Comparison of ENCODE assay signal across 15 cellular contexts in genomic region chr15:65621638-65622037, GRCh38. TPM values are rescaled to one million over a fixed set of nuclear protein-coding genes. Genes with fewer than 3 reads are reported as not detected.
DNase-seq lines count a peak whose midpoint lies in the region; ATAC-seq and TF ChIP-seq lines count a peak whose summit lies in the region.
"Had no signal": no experiment of that assay in that cellular context is flagged by ENCODE, and none has a peak within 500 bp of the region (broad histone marks: within the 10 kb centered on the region; RNA-seq: fewer than 3 reads in every experiment).

Gene SLC24A1, plus strand, starts transcription at chr15:65621938. Its CDS starts 2,143 bp downstream, at chr15:65624081.

- H3K9me3 Mint-ChIP-seq in neural progenitor cell: no peaks in the 10 kb centered on the region
- no peaks in the 10 kb centered on the region for H3K9me3 Mint-ChIP-seq in activated CD8-positive, alpha-beta T cell treated with anti-CD3 and anti-CD28 coated beads for 36 hours

- TF ChIP-seq CTCF in neural progenitor cell (IDR thresholded peaks at IDR 0.05) (no peak), upper lobe of left lung (IDR thresholded peaks at IDR 0.05) (no peak)
- TF ChIP-seq CTCF in activated CD8-positive, alpha-beta T cell treated with anti-CD3 and anti-CD28 coated beads for 36 hours (IDR thresholded peaks at IDR 0.05): no peak

- peak; percentile 80 for DNase-seq in NCI-H82 (lab: John Stamatoyannopoulos, UW)
- DNase-seq in NCI-H82 treated with DMSO at 0.1 percent for 48 hours (lab: John Stamatoyannopoulos, UW; ENCODE audit: unreplicated experiment): no peak
- DNase-seq in dermis microvascular lymphatic vessel endothelial cell (ENCODE audit: low read depth in 2 of 2): no peak
- no peak for DNase-seq in neural progenitor cell (ENCODE audit: low spot score)
- DNase-seq in upper lobe of left lung: no peak
- no peak for DNase-seq in activated CD8-positive, alpha-beta T cell treated with anti-CD3 and anti-CD28 coated beads for 36 hours
- DNase-seq in HCEC 1CT: no peak
- DNase-seq in NCI-H128 (lab: John Stamatoyannopoulos, UW; ENCODE audit: unreplicated experiment): no peak
- DNase-seq: H7, NCI-H226, NCI-H526 treated with DMSO at 0.1 percent for 48 hours, PC-3, Right ventricle myocardium superior had no signal

- no peaks in the 10 kb centered on the region for H3K79me2 ChIP-seq in neural progenitor cell (ENCODE audit: low read depth)

- CTCF ChIA-PET in activated CD8-positive, alpha-beta T cell treated with anti-CD3 and anti-CD28 coated beads for 36 hours (lab: Charles Lee): interaction anchor here (0.9 to 3.5 kb wide), 3 partner anchors 17 to 237 kb away, joined by 3 to 17 read pairs (median 3); no protein-coding TSS in a partner anchor

- ATAC-seq in upper lobe of left lung (ENCODE audit: low FRiP score in 2 of 2): no peak
- ATAC-seq in activated CD8-positive, alpha-beta T cell treated with anti-CD3 and anti-CD28 coated beads for 36 hours: no peak
- ATAC-seq: PC-3 had no signal

- H3K4me3 Mint-ChIP-seq in neural progenitor cell: no peak within 1 kb of the TSS
- no peak within 1 kb of the TSS for H3K4me3 Mint-ChIP-seq in activated CD8-positive, alpha-beta T cell treated with anti-CD3 and anti-CD28 coated beads for 36 hours

- no peaks in the 10 kb centered on the region for H3K4me1 Mint-ChIP-seq in neural progenitor cell
- no peaks in the 10 kb centered on the region for H3K4me1 Mint-ChIP-seq in activated CD8-positive, alpha-beta T cell treated with anti-CD3 and anti-CD28 coated beads for 36 hours (ENCODE audit: low read depth)

- H3F3A ChIP-seq in neural progenitor cell (ENCODE audit: low read depth): no peaks in the 10 kb centered on the region

- H3K36me3 Mint-ChIP-seq in neural progenitor cell: peaks cover 5% of the 10 kb centered on the region
- H3K36me3 Mint-ChIP-seq in activated CD8-positive, alpha-beta T cell treated with anti-CD3 and anti-CD28 coated beads for 36 hours (ENCODE audit: low read depth): no peaks in the 10 kb centered on the region

- H3K36me3 ChIP-seq in neural progenitor cell (no peaks in the 10 kb centered on the region), upper lobe of left lung (peaks cover 0 to 27% (median 19%) of the 10 kb centered on the region in 4 donors)

- POLR2A ChIA-PET in activated CD8-positive, alpha-beta T cell treated with anti-CD3 and anti-CD28 coated beads for 36 hours (lab: Charles Lee): interaction anchor here (0.8 to 1.8 kb wide), 2 partner anchors 11 to 15 kb away, joined by 3 to 6 read pairs; partner anchors contain the start of gene INTS14

- H4K20me1 ChIP-seq in neural progenitor cell (ENCODE audit: low read depth): no peaks in the 10 kb centered on the region
- H4K20me1 ChIP-seq: BLaER1 treated with 17β-estradiol and CSF1 and Interleukin-3, amounts not matched to agents 10 nM and 100 nM had no signal

- intact Hi-C loops in activated CD8-positive, alpha-beta T cell treated with anti-CD3 and anti-CD28 coated beads for 36 hours (cut with micrococcal nuclease): no loop called here

- no peak within 1 kb of the TSS for H3K27ac Mint-ChIP-seq in neural progenitor cell
- no peak within 1 kb of the TSS for H3K27ac Mint-ChIP-seq in activated CD8-positive, alpha-beta T cell treated with anti-CD3 and anti-CD28 coated beads for 36 hours

- TF ChIP-seq POLR2A in upper lobe of left lung (IDR thresholded peaks at IDR 0.05): no peak

- H3K27me3 ChIP-seq in neural progenitor cell (no peaks in the 10 kb centered on the region), upper lobe of left lung (no peaks in the 10 kb centered on the region)
- H3K27me3 ChIP-seq: BLaER1 treated with 17β-estradiol and CSF1 and Interleukin-3, amounts not matched to agents 10 nM and 100 nM had no signal

- WGBS in upper lobe of left lung, 2 donors: 91 to 92% methylated on average over 6 of the region's 6 CpGs

- no peak within 1 kb of the TSS for H2AFZ ChIP-seq in neural progenitor cell (replicated peaks)

- H3K27me3 Mint-ChIP-seq in neural progenitor cell (ENCODE audit: insufficient read depth, low read depth): no peaks in the 10 kb centered on the region
- no peaks in the 10 kb centered on the region for H3K27me3 Mint-ChIP-seq in activated CD8-positive, alpha-beta T cell treated with anti-CD3 and anti-CD28 coated beads for 36 hours

- H3K9me3 ChIP-seq in neural progenitor cell (ENCODE audit: low read depth) (no peaks in the 10 kb centered on the region), upper lobe of left lung (no peaks in the 10 kb centered on the region)
- H3K9me3 ChIP-seq: BLaER1 treated with 17β-estradiol and CSF1 and Interleukin-3, amounts not matched to agents 10 nM and 100 nM had no signal

- no peaks in the 10 kb centered on the region for H3K4me1 ChIP-seq in neural progenitor cell
- H3K4me1 ChIP-seq in upper lobe of left lung: no peaks in the 10 kb centered on the region

- TF ChIP-seq EP300 in upper lobe of left lung (IDR thresholded peaks at IDR 0.05): no peak

- H3K4me3 ChIP-seq in neural progenitor cell (no peak within 1 kb of the TSS), upper lobe of left lung (no peak within 1 kb of the TSS)
- H3K4me3 ChIP-seq: BLaER1 treated with 17β-estradiol and CSF1 and Interleukin-3, amounts not matched to agents 10 nM and 100 nM had no signal

- H3K27ac ChIP-seq in neural progenitor cell: no peak within 1 kb of the TSS
- H3K27ac ChIP-seq in upper lobe of left lung: no peak within 1 kb of the TSS
- H3K27ac ChIP-seq: 22Rv1; BLaER1 treated with 17β-estradiol and CSF1 and Interleukin-3, amounts not matched to agents 10 nM and 100 nM had no signal

- no peak within 1 kb of the TSS for H3K4me2 ChIP-seq in neural progenitor cell
- H3K4me2 ChIP-seq: BLaER1 treated with 17β-estradiol and CSF1 and Interleukin-3, amounts not matched to agents 10 nM and 100 nM had no signal

- no peak within 1 kb of the TSS for H3K9ac ChIP-seq in neural progenitor cell
- H3K9ac ChIP-seq: BLaER1 treated with 17β-estradiol and CSF1 and Interleukin-3, amounts not matched to agents 10 nM and 100 nM had no signal

RNA-seq across cellular contexts. Expression of gene SLC24A1, which starts in this region (rescaled TPM):
- total RNA-seq in dermis microvascular lymphatic vessel endothelial cell: 21.5 and 24.3 TPM in 2 replicates
- 6.0 and 10.6 TPM in 2 replicates for total RNA-seq in neural progenitor cell (ENCODE audit: low replicate concordance)
- total RNA-seq in upper lobe of left lung: 10 to 100 TPM in 4 of 6 donors, 1 to 10 TPM in 2; 7.1 to 17.8 (median 10.9) TPM
- total RNA-seq in activated CD8-positive, alpha-beta T cell treated with anti-CD3 and anti-CD28 coated beads for 36 hours: 1 to 10 TPM; 6.8 to 7.6 TPM
